In genomic region chr11:113329725-113330124, GRCh38 we compare ENCODE assay signal across 31 cellular contexts. TPM values are rescaled to one million over a fixed set of nuclear protein-coding genes. Genes with fewer than 3 reads are reported as not detected.
DNase-seq lines count a peak whose midpoint lies in the region; ATAC-seq, FAIRE-seq and TF ChIP-seq lines count a peak whose summit lies in the region.
"Had no signal": no experiment of that assay in that cellular context is flagged by ENCODE, and none has a peak within 500 bp of the region (broad histone marks: within the 10 kb centered on the region; RNA-seq: fewer than 3 reads in every experiment).

No MANE protein-coding gene starts in this region.

- in situ Hi-C loops in G401 (cut with HindIII; ENCODE audit: low sequenced_read_pairs) = no loop called here
- in situ Hi-C loops in GM12878 (cut with MboI) = no loop called here

- intact Hi-C loops in GM12878 (cut with micrococcal nuclease; ENCODE audit: unreplicated experiment) = no loop called here

- H4K20me1 ChIP-seq in GM12878 (ENCODE audit: control insufficient read depth, insufficient read depth) = no peaks in the 10 kb centered on the region

- no peaks in the 10 kb centered on the region for H3K79me2 ChIP-seq in GM12878 (ENCODE audit: control insufficient read depth, insufficient read depth, low read length)

- H3K27ac ChIP-seq in GM12878 (ENCODE audit: control insufficient read depth, insufficient read depth) = peak overlapping the region; percentile 47
- H3K27ac ChIP-seq: 22Rv1, RWPE1, SK-N-MC had no signal

- H3K9ac ChIP-seq in GM12878 (ENCODE audit: control insufficient read depth, insufficient read depth, low read length) = no peak overlapping the region

- BruUV-seq in GM12878 (replicated peaks; lab: Mats Ljungman, UMichigan) = no TSS peak

- TF ChIP-seq RAD21 in GM12878 (IDR thresholded peaks at IDR 0.05; ENCODE audit: insufficient read depth, low read depth, low read length) = no peak

- ATAC-seq in HG03025 (IDR thresholded peaks at IDR 0.05; ENCODE audit: low FRiP score, unreplicated experiment) (peak; percentile 69), GM12878 (no peak), HG03520 (IDR thresholded peaks at IDR 0.05; ENCODE audit: unreplicated experiment) (no peak), HG02852 (IDR thresholded peaks at IDR 0.05; ENCODE audit: unreplicated experiment) (no peak), GM19463 (IDR thresholded peaks at IDR 0.05; ENCODE audit: unreplicated experiment) (no peak)
- ATAC-seq: CD8-positive, alpha-beta T cell had no signal

- no peak for TF ChIP-seq EP300 in GM12878 (IDR thresholded peaks at IDR 0.05; ENCODE audit: borderline replicate concordance in 1 of 2, control insufficient read depth in 1 of 2, low read depth in 2 of 2, low read length in 2 of 2)

- no peak for TF ChIP-seq POLR2A in GM12878 (IDR thresholded peaks at IDR 0.05; ENCODE audit: low read depth, low read length)

- 67% methylated on average over 2 of the region's 2 CpGs for WGBS in GM12878 (ENCODE audit: insufficient coverage, insufficient replicate concordance, low lambda C conversion rate, missing lambda C conversion rate)

- H2AFZ ChIP-seq in GM12878 (ENCODE audit: control insufficient read depth, low read depth, low read length) = no peak overlapping the region

- H3K4me3 ChIP-seq in GM12878 = no peak overlapping the region
- H3K4me3 ChIP-seq: SK-N-MC had no signal

- FAIRE-seq in GM19239 (lab: Jason Lieb, UNC) = peak; percentile 8
- no peak for FAIRE-seq in GM12878 (lab: Jason Lieb, UNC)

- DNase-seq in G401 (ENCODE audit: low spot score) (peak; percentile 31), GM19239 (ENCODE audit: insufficient read length, low spot score) (no peak), GM12878 (ENCODE audit: low read depth, low spot score) (no peak), ecto neural progenitor cell (ENCODE audit: low spot score) (no peak)
- DNase-seq: AML-193; C1 segment of cervical spinal cord; Calu3; CD8-positive, alpha-beta T cell; GDM1; GOT3; HCEC 1CT; KBM-7; NCI-H1092 treated with DMSO at 0.1 percent for 48 hours; NCI-H146; NCI-H2029; NCI-H226; NCI-H510A treated with DMSO at 0.1 percent for 48 hours; NCI-H748 treated with DMSO at 0.1 percent for 48 hours; NK-92 treated with Interleukin-12 subunit alpha and Interleukin-12 subunit beta, amount 100 ng/mL, for 24 hours; SHP77 treated with DMSO at 0.1 percent for 48 hours; SW 1271; T-helper 2 cell had no signal

- CTCF ChIA-PET in GM12878 (lab: Yijun Ruan, JAX) = interaction anchor here (0.6 to 1.2 kb wide), 3 partner anchors 15 to 40 kb away, joined by 3 to 4 read pairs (median 3); partner anchors contain the start of gene TTC12

- no peaks in the 10 kb centered on the region for H3K36me3 ChIP-seq in GM12878 (ENCODE audit: control insufficient read depth in 2 of 2, insufficient read depth in 2 of 2, low read length in 1 of 2)

- H3K4me2 ChIP-seq in GM12878 (ENCODE audit: control insufficient read depth, insufficient read depth) = no peak overlapping the region

- H3K4me1 ChIP-seq in GM12878 (ENCODE audit: control insufficient read depth, insufficient read depth, low read length) = peaks cover 16% of the 10 kb centered on the region

- H3K9me3 ChIP-seq in GM12878 (replicated peaks; ENCODE audit: control insufficient read depth, insufficient read depth, low read length) = no peaks in the 10 kb centered on the region

- SMC1A ChIA-PET in GM12878 (lab: Charles Lee; ENCODE audit: uncharacterized antibody, unreplicated experiment) = interaction anchor here (1.0 to 1.1 kb wide), 2 partner anchors 34 to 722 kb away, joined by 3 to 4 read pairs; no protein-coding TSS in a partner anchor

- RAD21 ChIA-PET in GM12878 (lab: Charles Lee; ENCODE audit: unreplicated experiment) = no interaction called here

- H3K27me3 ChIP-seq in GM12878 (replicated peaks in 1 of 2; ENCODE audit: control insufficient read depth in 2 of 2, insufficient read depth in 2 of 2, low read length in 1 of 2) = no peaks in the 10 kb centered on the region

- POLR2A ChIA-PET in GM12878 (lab: Charles Lee) = interaction anchor here (1.1 kb wide), 1 partner anchor 13 kb away, joined by 3 read pairs; no protein-coding TSS in a partner anchor

- TF ChIP-seq CTCF in GM12878 (IDR thresholded peaks at IDR 0.05 in 2 of 3, conservative IDR thresholded peaks at IDR 0.05 in 1 of 3; ENCODE audit: control insufficient read depth in 2 of 3, extremely low read depth in 1 of 3, insufficient read depth in 1 of 3, low read depth in 3 of 3, low read length in 3 of 3) = no peak

TF ChIP-seq in GM12878, 131 proteins besides CTCF, POLR2A, EP300 and RAD21:
- TF ChIP-seq TCF12 (IDR thresholded peaks at IDR 0.05; ENCODE audit: low read depth, low read length) (0 out of 2 replicates have a peak, but pooled peaks have one; percentile 5), ATF2 (IDR thresholded peaks at IDR 0.05; ENCODE audit: low read length) (peak; percentile 60), CBX5 (IDR thresholded peaks at IDR 0.05; ENCODE audit: low read depth) (no peak), TCF3 (IDR thresholded peaks at IDR 0.05; ENCODE audit: borderline replicate concordance, insufficient read depth, low read depth, low read length) (0 out of 2 replicates have a peak, but pooled peaks have one; percentile 15)

RNA-seq across cellular contexts. Expression of gene TTC12, which starts 15.3 kb away (rescaled TPM):
- 16.1 and 19.2 TPM in 2 replicates for total RNA-seq in G401 (2014; rRNA removed; shearing (Covaris generic))
- total RNA-seq in GM12878 (2013; cell fraction: nucleolus; rRNA removed) = 54.8 and 54.9 TPM in 2 replicates
- total RNA-seq in GM12878 (2014; rRNA removed) (8.1 and 10.1 TPM in 2 replicates), GM12878 (2014; rRNA removed; fragmentation: Illumina TruSeq; extraction: Trizol) (11.4 and 12.2 TPM in 2 replicates), GM12878 (2021) (8.2 and 9.9 TPM in 2 replicates)
- 14.7 TPM for polyA plus RNA-seq in GM12878 (2011; ENCODE audit: low read depth)
- polyA plus RNA-seq in GM12878 (2011; rRNA removed) (14.0 and 16.6 TPM in 2 replicates), GM12878 (2014; fragmentation: Illumina TruSeq; extraction: Trizol) (10.3 and 14.5 TPM in 2 replicates), GM12878 (2014; fragmentation: Nextera tagmentation; extraction: Ambion mirVana) (1 to 10 TPM; 3.7 to 7.9 TPM), GM12878 (2014; rRNA removed) (8.4 and 8.6 TPM in 2 replicates), GM12878 (2016; fragmentation: Nextera tagmentation; extraction: Ambion mirVana) (1 to 10 TPM; 5.7 to 7.0 TPM)
- polyA plus RNA-seq in GM12878 (2011; cell fraction: cytosol; rRNA removed) = 7.7 and 7.8 TPM in 2 replicates
- polyA plus RNA-seq in GM12878 (2011; cell fraction: nucleus; rRNA removed) = 71.1 and 106 TPM in 2 replicates
- polyA plus RNA-seq in GM12878 (2012) = 8.6 TPM in 2 replicates
- 7.8 and 13.5 TPM in 2 replicates for polyA minus RNA-seq in GM12878 (2011; rRNA and poly(A)+ RNA removed)
- 4.1 and 4.7 TPM in 2 replicates for polyA minus RNA-seq in GM12878 (2011; cell fraction: cytosol; rRNA and poly(A)+ RNA removed)
- polyA minus RNA-seq in GM12878 (2011; cell fraction: nucleus; rRNA and poly(A)+ RNA removed) = 31.8 and 33.6 TPM in 2 replicates

RNA-seq across cellular contexts. Expression of gene ANKK1, which starts 57.9 kb away (rescaled TPM):
- not detected in 2 replicates for total RNA-seq in G401 (2014; rRNA removed; shearing (Covaris generic))
- 0.29 and 0.65 TPM in 2 replicates for total RNA-seq in GM12878 (2013; cell fraction: nucleolus; rRNA removed)
- total RNA-seq in GM12878 (2014; rRNA removed) = not detected in 2 replicates
- not detected in 2 replicates for total RNA-seq in GM12878 (2014; rRNA removed; fragmentation: Illumina TruSeq; extraction: Trizol)
- total RNA-seq in GM12878 (2021) = not detected in 2 replicates
- not detected for polyA plus RNA-seq in GM12878 (2011; ENCODE audit: low read depth)
- polyA plus RNA-seq in GM12878 (2011; rRNA removed) = not detected in 2 replicates
- 0.04 TPM in 1 of 2 replicates, not detected in the other for polyA plus RNA-seq in GM12878 (2011; cell fraction: cytosol; rRNA removed)
- 0.09 and 0.25 TPM in 2 replicates for polyA plus RNA-seq in GM12878 (2011; cell fraction: nucleus; rRNA removed)
- polyA plus RNA-seq in GM12878 (2012) = 0.10 and 0.32 TPM in 2 replicates
- polyA plus RNA-seq in GM12878 (2014; fragmentation: Illumina TruSeq; extraction: Trizol) = not detected in 2 replicates
- not detected for polyA plus RNA-seq in GM12878 (2014; fragmentation: Nextera tagmentation; extraction: Ambion mirVana)
- polyA plus RNA-seq in GM12878 (2014; rRNA removed) = 0.05 TPM in 1 of 2 replicates, not detected in the other
- polyA plus RNA-seq in GM12878 (2016; fragmentation: Nextera tagmentation; extraction: Ambion mirVana) = not detected
- polyA minus RNA-seq in GM12878 (2011; rRNA and poly(A)+ RNA removed) = not detected in 2 replicates
- polyA minus RNA-seq in GM12878 (2011; cell fraction: cytosol; rRNA and poly(A)+ RNA removed) = not detected in 2 replicates
- not detected in 2 replicates for polyA minus RNA-seq in GM12878 (2011; cell fraction: nucleus; rRNA and poly(A)+ RNA removed)
- total RNA-seq: Daoy, HT1080 had no signal
